26 cellular contexts compared by ENCODE assay signal in the genomic region with DNA sequence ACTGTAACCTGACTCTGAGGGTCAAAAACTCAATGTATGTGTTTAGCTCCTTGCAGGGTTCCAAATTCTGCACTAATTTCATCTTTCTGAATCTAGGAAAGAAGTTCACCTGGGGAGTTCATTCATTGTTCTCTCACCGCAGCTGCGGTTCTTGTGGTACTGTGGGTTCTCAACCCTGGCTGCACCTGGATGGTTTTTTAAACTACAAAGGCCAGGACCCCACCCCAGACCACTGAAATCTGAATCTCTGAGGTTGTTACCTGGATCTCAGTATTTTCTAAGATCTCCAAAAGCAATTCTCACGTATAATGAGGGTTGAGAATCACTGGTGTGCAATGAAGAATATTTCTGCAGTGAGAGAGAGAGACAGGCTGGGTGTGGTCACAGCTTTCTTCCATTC.
"Had no signal": no experiment of that assay in that cellular context is flagged by ENCODE, and none has a peak within 500 bp of the region (broad histone marks: within the 10 kb centered on the region; RNA-seq: fewer than 3 reads in every experiment).

No MANE protein-coding gene starts in this region.

- H3K4me2 ChIP-seq: smooth muscle cell had no signal

- H3K4me1 ChIP-seq: parathyroid adenoma, uterus had no signal

- H3K9me3 ChIP-seq: lower lobe of right lung, right lobe of liver, uterus had no signal

- DNase-seq: kidney; left colon; left lung; lower lobe of right lung; mammary epithelial cell; mesenchymal stem cell; naive thymus-derived CD8-positive, alpha-beta T cell; nucleus accumbens; right lobe of liver; stimulated activated CD4-positive, alpha-beta T cell treated with anti-CD3 and anti-CD28 coated beads, Interleukin-1b, Interleukin-23, amount 100 ng/mL, for 48 hours; stimulated activated CD4-positive, alpha-beta T cell treated with anti-CD3 and anti-CD28 coated beads, Interleukin-2, amount 100 ng/mL, for 48 hours; stimulated activated CD4-positive, alpha-beta T cell treated with anti-CD3 and anti-CD28 coated beads, Interleukin-4, amount 100 ng/mL, for 4 hours; stimulated activated CD8-positive, alpha-beta memory T cell treated with anti-CD3 and anti-CD28 coated beads, Interleukin-4, amount 100 ng/mL, for 48 hours; stimulated activated naive CD4-positive, alpha-beta T cell treated with Interleukin-2 at 50 U/mL for 16 hours; stimulated activated naive CD8-positive, alpha-beta T cell treated with anti-CD3 and anti-CD28 coated beads, Interleukin-15, amount 100 ng/mL, for 72 hours; substantia nigra; uterus had no signal

- H3K27me3 ChIP-seq: left lung, right atrium auricular region, right lobe of liver, tibial nerve, uterus had no signal

- H3K36me3 ChIP-seq: right lobe of liver, uterus had no signal

- H3K9ac ChIP-seq: parathyroid adenoma had no signal

- H3K4me3 Mint-ChIP-seq: naive thymus-derived CD8-positive, alpha-beta T cell; nephron; neural crest cell; stimulated activated memory B cell treated with anti-CD40 and anti-IgM and Interleukin-4, amounts not matched to agents 10 μg/mL and 1 μg/mL and 100 μg/mL, for 72 hours; stimulated activated naive CD8-positive, alpha-beta T cell treated with anti-CD3 and anti-CD28 coated beads, Interleukin-15, amount 100 ng/mL, for 72 hours; type B pancreatic cell had no signal

- H2AFZ ChIP-seq: parathyroid adenoma had no signal

- H3K9me3 Mint-ChIP-seq: stimulated activated memory B cell treated with anti-CD40 and anti-IgM and Interleukin-4, amounts not matched to agents 10 μg/mL and 1 μg/mL and 100 μg/mL, for 72 hours; type B pancreatic cell had no signal

- ATAC-seq: left colon; left lung; lower lobe of right lung; naive thymus-derived CD8-positive, alpha-beta T cell; right lobe of liver; stimulated activated memory B cell treated with anti-CD40 and anti-IgM and Interleukin-4, amounts not matched to agents 10 μg/mL and 1 μg/mL and 100 μg/mL, for 72 hours; stimulated activated naive CD8-positive, alpha-beta T cell treated with anti-CD3 and anti-CD28 coated beads, Interleukin-15, amount 100 ng/mL, for 72 hours had no signal

- H3K4me3 ChIP-seq: left lung, lower lobe of right lung, right atrium auricular region, right lobe of liver, smooth muscle cell, tibial nerve, uterus had no signal

- H3K27me3 Mint-ChIP-seq: naive thymus-derived CD8-positive, alpha-beta T cell; progenitor cell of endocrine pancreas; stimulated activated memory B cell treated with anti-CD40 and anti-IgM and Interleukin-4, amounts not matched to agents 10 μg/mL and 1 μg/mL and 100 μg/mL, for 72 hours; stimulated activated naive CD8-positive, alpha-beta T cell treated with anti-CD3 and anti-CD28 coated beads, Interleukin-15, amount 100 ng/mL, for 72 hours; type B pancreatic cell had no signal

- H3K27ac Mint-ChIP-seq: naive thymus-derived CD8-positive, alpha-beta T cell; nephron; progenitor cell of endocrine pancreas; stimulated activated memory B cell treated with anti-CD40 and anti-IgM and Interleukin-4, amounts not matched to agents 10 μg/mL and 1 μg/mL and 100 μg/mL, for 72 hours; stimulated activated naive CD8-positive, alpha-beta T cell treated with anti-CD3 and anti-CD28 coated beads, Interleukin-15, amount 100 ng/mL, for 72 hours; type B pancreatic cell had no signal

- H3K4me1 Mint-ChIP-seq: neural crest cell had no signal

- H3K79me2 ChIP-seq: parathyroid adenoma had no signal

- H3K27ac ChIP-seq: left lung, lower lobe of right lung, parathyroid adenoma, right atrium auricular region, right lobe of liver, tibial nerve, uterus had no signal
